ENCODE assay signal across 14 cellular contexts in the genomic region with DNA sequence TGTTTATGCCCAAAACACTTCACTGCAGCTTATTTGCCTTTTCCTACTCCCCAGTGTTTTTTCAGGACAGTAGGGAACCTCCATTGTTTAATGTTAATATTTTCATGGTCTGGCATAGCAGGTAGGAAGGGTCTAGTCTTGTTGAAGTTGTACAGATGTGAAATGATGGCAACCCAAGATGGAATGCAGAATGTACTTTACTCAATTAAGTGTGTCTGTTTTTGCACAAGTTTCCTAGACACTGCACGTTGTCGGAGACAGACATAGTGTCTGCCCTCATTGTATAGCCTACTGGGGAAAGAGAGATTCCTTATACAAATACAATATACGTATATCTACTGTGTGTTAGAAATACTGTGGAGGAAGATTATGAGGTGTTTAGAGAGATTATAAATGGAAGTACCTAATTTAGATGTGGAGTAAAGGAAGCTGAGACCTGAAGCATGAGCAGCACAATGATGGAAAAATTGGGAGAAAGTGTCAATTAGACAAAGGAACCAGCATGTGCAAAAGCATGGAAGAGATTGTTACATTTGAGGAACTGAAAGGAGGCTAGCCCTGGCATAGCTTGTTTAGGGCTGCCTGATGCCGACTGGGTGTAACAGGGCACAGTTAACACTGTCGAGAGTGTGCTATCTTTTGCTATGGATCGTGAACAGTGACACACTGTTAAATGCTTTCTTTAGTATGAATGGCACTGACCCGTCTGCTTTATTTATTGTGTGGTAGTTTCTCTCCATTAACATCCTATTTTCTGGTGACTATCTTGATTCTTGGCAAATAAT. TPM values are rescaled to one million over a fixed set of nuclear protein-coding genes. Genes with fewer than 3 reads are reported as not detected.
A peak's percentile ranks its signal among the peaks of the same experiment; 100 is the strongest.
DNase-seq lines count a peak whose midpoint lies in the region; ATAC-seq and TF ChIP-seq lines count a peak whose summit lies in the region.
"Had no signal": no experiment of that assay in that cellular context is flagged by ENCODE, and none has a peak within 500 bp of the region (broad histone marks: within the 10 kb centered on the region; RNA-seq: fewer than 3 reads in every experiment).

No MANE protein-coding gene starts in this region.

- peaks cover 4 to 26% of the 10 kb centered on the region in 2 donors for H3K36me3 ChIP-seq in ascending aorta
- no peaks in the 10 kb centered on the region for H3K36me3 ChIP-seq in trophoblast cell (ENCODE audit: control insufficient read depth in 1 of 2, insufficient read depth in 2 of 2, low read length in 2 of 2)
- no peaks in the 10 kb centered on the region; the same call in 1 of the 2 replicates for H3K36me3 ChIP-seq in MM.1S (replicated peaks; ENCODE audit: insufficient read depth, low read length)

- H3K79me1 ChIP-seq in trophoblast cell (ENCODE audit: low read length), result peaks cover 2% of the 10 kb centered on the region

- peaks cover 2 to 14% of the 10 kb centered on the region in 2 donors for H3K36me3 Mint-ChIP-seq in activated T-cell treated with anti-CD3 and anti-CD28 coated beads, Interleukin-2, amount 50 U/mL, for 72 hours (ENCODE audit: insufficient read depth in 2 of 2)
- peaks cover 5% of the 10 kb centered on the region for H3K36me3 Mint-ChIP-seq in mesothelial cell of epicardium

- no CpG with 5 or more reads among the region's 7 CpGs for WGBS in trophoblast cell (ENCODE audit: extremely low coverage, insufficient coverage, insufficient read length)

- H3K9me3 ChIP-seq in ascending aorta (no peaks in the 10 kb centered on the region), trophoblast cell (ENCODE audit: insufficient read depth, low read depth, low read length) (no peaks in the 10 kb centered on the region), MM.1S (replicated peaks; ENCODE audit: insufficient read depth, low read length) (no peaks in the 10 kb centered on the region)
- H3K9me3 ChIP-seq: BLaER1 treated with 17β-estradiol and CSF1 and Interleukin-3, amounts not matched to agents 10 nM and 100 nM; upper lobe of left lung had no signal

- H4K20me1 ChIP-seq in MM.1S (ENCODE audit: insufficient read depth, low read length), result no peaks in the 10 kb centered on the region

- H3K27ac Mint-ChIP-seq in activated T-cell treated with anti-CD3 and anti-CD28 coated beads, Interleukin-2, amount 50 U/mL, for 72 hours, result no peak overlapping the region
- H3K27ac Mint-ChIP-seq in mesothelial cell of epicardium, result no peak overlapping the region
- H3K27ac Mint-ChIP-seq: T-helper 1 cell treated with Interleukin-12 subunit alpha and Interleukin-12 subunit beta and Interleukin-4 antibody, amounts not matched to agents 30 μg/mL and 1 μg/mL, for 36 hours had no signal

- H3K27ac ChIP-seq in ascending aorta, result peak overlapping the region; percentile 4 to 56
- peak overlapping the region; percentile 2 for H3K27ac ChIP-seq in trophoblast cell (ENCODE audit: low read depth, low read length)
- no peak overlapping the region for H3K27ac ChIP-seq in MM.1S (ENCODE audit: low read length)
- H3K27ac ChIP-seq: BLaER1 treated with 17β-estradiol and CSF1 and Interleukin-3, amounts not matched to agents 10 nM and 100 nM had no signal

- DNase-seq in ascending aorta (ENCODE audit: low spot score in 2 of 2), result no peak
- DNase-seq in trophoblast cell, result no peak
- DNase-seq in activated T-cell treated with anti-CD3 and anti-CD28 coated beads, Interleukin-2, amount 50 U/mL, for 72 hours, result no peak
- DNase-seq in MM.1S, result no peak
- no peak for DNase-seq in mesothelial cell of epicardium (ENCODE audit: low spot score in 2 of 2, unreplicated experiment in 2 of 2)
- DNase-seq in SHP77 treated with DMSO at 0.1 percent for 48 hours (lab: John Stamatoyannopoulos, UW), result no peak
- DNase-seq: stimulated activated CD4-positive, alpha-beta T cell treated with anti-CD3 and anti-CD28 coated beads, Interleukin-4, amount 100 ng/mL, for 1 hour; upper lobe of left lung had no signal

- no peak for TF ChIP-seq CTCF in ascending aorta (IDR thresholded peaks at IDR 0.05)
- TF ChIP-seq CTCF in MM.1S (IDR thresholded peaks at IDR 0.05; ENCODE audit: low read length), result no peak
- TF ChIP-seq CTCF in mesothelial cell of epicardium (IDR thresholded peaks at IDR 0.05; ENCODE audit: unreplicated experiment), result no peak

- H3K9ac ChIP-seq in trophoblast cell (ENCODE audit: low read length) (no peak overlapping the region), MM.1S (ENCODE audit: low read length) (no peak overlapping the region)
- H3K9ac ChIP-seq: BLaER1 treated with 17β-estradiol and CSF1 and Interleukin-3, amounts not matched to agents 10 nM and 100 nM had no signal

- H2BK5ac ChIP-seq in trophoblast cell (ENCODE audit: low read depth, low read length, poor library complexity), result peak overlapping the region; percentile 34

- no peak overlapping the region for H3K4me3 Mint-ChIP-seq in activated T-cell treated with anti-CD3 and anti-CD28 coated beads, Interleukin-2, amount 50 U/mL, for 72 hours
- no peak overlapping the region for H3K4me3 Mint-ChIP-seq in mesothelial cell of epicardium
- H3K4me3 Mint-ChIP-seq: neural crest cell; T-helper 1 cell treated with Interleukin-12 subunit alpha and Interleukin-12 subunit beta and Interleukin-4 antibody, amounts not matched to agents 30 μg/mL and 1 μg/mL, for 36 hours had no signal

- H3K4me2 ChIP-seq in trophoblast cell (ENCODE audit: low read length), result no peak overlapping the region
- H3K4me2 ChIP-seq in MM.1S (ENCODE audit: low read depth, low read length), result no peak overlapping the region

- H3K4me3 ChIP-seq in ascending aorta (peak overlapping the region in 1 of 2 donors; percentile 7), trophoblast cell (ENCODE audit: low read depth, low read length) (no peak overlapping the region), MM.1S (ENCODE audit: low read length) (no peak overlapping the region)
- H3K4me3 ChIP-seq: BLaER1 treated with 17β-estradiol and CSF1 and Interleukin-3, amounts not matched to agents 10 nM and 100 nM; upper lobe of left lung had no signal

- H3K27me3 ChIP-seq in ascending aorta, result no peaks in the 10 kb centered on the region
- H3K27me3 ChIP-seq in trophoblast cell (ENCODE audit: insufficient read depth, low read length), result no peaks in the 10 kb centered on the region
- no peaks in the 10 kb centered on the region for H3K27me3 ChIP-seq in MM.1S (replicated peaks; ENCODE audit: insufficient read depth, low read length)
- H3K27me3 ChIP-seq: BLaER1 treated with 17β-estradiol and CSF1 and Interleukin-3, amounts not matched to agents 10 nM and 100 nM; upper lobe of left lung had no signal

- no peaks in the 10 kb centered on the region for H3K27me3 Mint-ChIP-seq in activated T-cell treated with anti-CD3 and anti-CD28 coated beads, Interleukin-2, amount 50 U/mL, for 72 hours (ENCODE audit: low read depth)
- H3K27me3 Mint-ChIP-seq in mesothelial cell of epicardium (ENCODE audit: low read depth), result no peaks in the 10 kb centered on the region

- no peak overlapping the region for H2AK5ac ChIP-seq in trophoblast cell (ENCODE audit: low read length)

- H3K14ac ChIP-seq in trophoblast cell (ENCODE audit: low read length), result peak overlapping the region; percentile 11

- H4K91ac ChIP-seq in trophoblast cell (ENCODE audit: low read depth, low read length), result peak overlapping the region; percentile 41

- no peak overlapping the region for H4K8ac ChIP-seq in trophoblast cell (ENCODE audit: low read depth, low read length)

- H3K18ac ChIP-seq in trophoblast cell (ENCODE audit: low read length), result no peak overlapping the region

- no peaks in the 10 kb centered on the region for H3K9me3 Mint-ChIP-seq in activated T-cell treated with anti-CD3 and anti-CD28 coated beads, Interleukin-2, amount 50 U/mL, for 72 hours
- H3K9me3 Mint-ChIP-seq in mesothelial cell of epicardium, result no peaks in the 10 kb centered on the region
- H3K9me3 Mint-ChIP-seq: neural crest cell; T-helper 1 cell treated with Interleukin-12 subunit alpha and Interleukin-12 subunit beta and Interleukin-4 antibody, amounts not matched to agents 30 μg/mL and 1 μg/mL, for 36 hours had no signal

- H3K9me2 ChIP-seq in MM.1S (replicated peaks; ENCODE audit: insufficient read depth, low read length), result no peaks in the 10 kb centered on the region

- no peak overlapping the region for H2AFZ ChIP-seq in trophoblast cell (ENCODE audit: insufficient read depth, low read length, poor library complexity)
- H2AFZ ChIP-seq in MM.1S (ENCODE audit: low read length), result no peak overlapping the region

- H3K4ac ChIP-seq in trophoblast cell (ENCODE audit: low read depth, low read length), result no peak overlapping the region

- no peak overlapping the region for H3K23ac ChIP-seq in trophoblast cell (ENCODE audit: low read length)

- H2BK120ac ChIP-seq in trophoblast cell (ENCODE audit: insufficient read depth, low read length, poor library complexity), result no peak overlapping the region

- peaks cover 17% of the 10 kb centered on the region for H3F3A ChIP-seq in MM.1S (ENCODE audit: insufficient read depth, low read length)

- no peak overlapping the region for H2BK12ac ChIP-seq in trophoblast cell (ENCODE audit: low read length)

- H3K4me1 Mint-ChIP-seq in activated T-cell treated with anti-CD3 and anti-CD28 coated beads, Interleukin-2, amount 50 U/mL, for 72 hours (ENCODE audit: low read depth), result peaks cover 43% of the 10 kb centered on the region
- peaks cover 2% of the 10 kb centered on the region for H3K4me1 Mint-ChIP-seq in mesothelial cell of epicardium

- H3K4me1 ChIP-seq in ascending aorta, result peaks cover 5 to 41% of the 10 kb centered on the region in 2 donors
- H3K4me1 ChIP-seq in trophoblast cell (ENCODE audit: control insufficient read depth in 1 of 2, insufficient read depth in 2 of 2, low read length in 2 of 2), result peaks cover 2% of the 10 kb centered on the region in 2 experiments
- H3K4me1 ChIP-seq in MM.1S (ENCODE audit: low read length), result peaks cover 50% of the 10 kb centered on the region

- H4K12ac ChIP-seq in trophoblast cell (ENCODE audit: low read depth, low read length), result no peak overlapping the region

- intact Hi-C loops in ascending aorta (cut with DNase I), result no loop called here

- no peaks in the 10 kb centered on the region for H3K79me2 ChIP-seq in trophoblast cell (ENCODE audit: control insufficient read depth, insufficient read depth, low read length, poor library complexity)
- H3K79me2 ChIP-seq in MM.1S (ENCODE audit: low read length), result peaks cover 82% of the 10 kb centered on the region

- ATAC-seq in GM18511 (IDR thresholded peaks at IDR 0.05; ENCODE audit: unreplicated experiment) (peak; percentile 64), HG03175 (IDR thresholded peaks at IDR 0.05; ENCODE audit: unreplicated experiment) (peak; percentile 64)
- ATAC-seq in activated T-cell treated with anti-CD3 and anti-CD28 coated beads, Interleukin-2, amount 50 U/mL, for 72 hours (replicated peaks in 1 of 2), result no peak
- ATAC-seq: esophagus mucosa had no signal

RNA-seq across cellular contexts. Expression of a gene that starts 18.4 kb away (rescaled TPM):
- total RNA-seq in ascending aorta, result 30.4 TPM
- 9.1 and 9.6 TPM in 2 replicates for polyA plus RNA-seq in trophoblast cell (2013)
- 10 to 100 TPM; 13.5 to 14.5 TPM for total RNA-seq in activated T-cell treated with anti-CD3 and anti-CD28 coated beads, Interleukin-2, amount 50 U/mL, for 72 hours
- total RNA-seq in mesothelial cell of epicardium, result 4.1 to 5.3 TPM (median 4.8 TPM) in 3 replicates

Comparison
In these comparisons a context has a peak if more than half of its experiments do, and no peak if none do; other contexts are left out.
1. ATAC-seq: peak in GM18511 (single experiment) and HG03175 (single experiment); none in activated T-cell treated with anti-CD3 and anti-CD28 coated beads, Interleukin-2, amount 50 U/mL, for 72 hours (0 of 2).